8 cellular contexts compared by ENCODE assay signal in the genomic region with DNA sequence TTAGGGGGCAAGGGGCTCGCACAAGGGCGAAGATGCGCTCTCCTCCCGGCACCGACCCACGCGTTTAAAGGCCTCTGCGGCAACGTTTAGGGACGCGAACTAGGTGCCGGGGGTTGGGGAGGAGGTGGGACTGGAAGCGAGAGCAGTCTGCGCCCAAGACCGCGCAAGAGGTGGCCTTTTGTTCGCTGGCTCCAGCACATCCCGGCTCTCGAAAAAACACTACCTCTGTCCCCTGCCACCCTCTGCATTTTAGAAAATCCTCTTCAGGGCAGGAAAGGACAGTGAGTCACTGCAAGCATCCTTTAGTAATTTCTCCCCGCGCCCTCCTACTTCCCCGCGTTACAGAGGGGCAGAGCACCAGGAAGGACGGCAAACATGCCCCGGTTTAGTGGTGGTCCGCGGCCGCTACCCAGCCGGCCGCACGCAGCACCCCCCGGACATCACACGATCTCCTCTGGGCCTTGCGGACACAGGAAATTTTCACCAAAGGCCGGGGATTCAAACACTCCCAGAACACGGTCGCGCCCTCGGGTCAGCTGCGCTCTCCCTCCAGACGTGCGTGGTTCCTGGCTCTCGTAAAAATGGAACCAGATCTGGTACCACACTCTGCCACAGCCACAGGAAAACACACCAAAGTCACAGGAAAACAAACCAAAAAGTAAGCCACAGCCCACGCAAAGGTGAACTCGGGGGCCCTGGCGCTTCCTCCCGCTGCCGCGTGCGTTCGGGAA. TPM values are rescaled to one million over a fixed set of nuclear protein-coding genes. Genes with fewer than 3 reads are reported as not detected.
DNase-seq lines count a peak whose midpoint lies in the region; ATAC-seq and TF ChIP-seq lines count a peak whose summit lies in the region.

No MANE protein-coding gene starts in this region.

- peak overlapping the region; percentile 92 for H3K4me2 ChIP-seq in BLaER1

- H3K4me3 ChIP-seq in BLaER1, result peak overlapping the region; percentile 93
- peak overlapping the region; percentile 90 for H3K4me3 ChIP-seq in HUES64 (ENCODE audit: low read length)
- peak overlapping the region; percentile 97 for H3K4me3 ChIP-seq in effector memory CD4-positive, alpha-beta T cell (ENCODE audit: insufficient read depth, low read depth, low read length, poor library complexity, severe bottlenecking)
- peak overlapping the region; percentile 81 to 94 for H3K4me3 ChIP-seq in mucosa of rectum (ENCODE audit: low read length in 2 of 2)
- peak overlapping the region; percentile 41 to 76 (median 71) for H3K4me3 ChIP-seq in subcutaneous abdominal adipose tissue (ENCODE audit: low read depth in 1 of 5, low read length in 5 of 5)

- H3K4me1 Mint-ChIP-seq in WTC11, result peaks cover 37% of the 10 kb centered on the region
- H3K4me1 Mint-ChIP-seq in stimulated activated naive B cell treated with anti-CD40 and anti-IgM and Interleukin-4, amounts not matched to agents 10 μg/mL and 1 μg/mL and 100 μg/mL, for 72 hours, result peaks cover 22% of the 10 kb centered on the region in 2 donors

- peaks cover 41% of the 10 kb centered on the region for H4K20me1 ChIP-seq in BLaER1

- ATAC-seq in WTC11 (no peak), HG02571 (IDR thresholded peaks at IDR 0.05; ENCODE audit: unreplicated experiment) (no peak)
- ATAC-seq in stimulated activated naive B cell treated with anti-CD40 and anti-IgM and Interleukin-4, amounts not matched to agents 10 μg/mL and 1 μg/mL and 100 μg/mL, for 72 hours (replicated peaks), result no peak

- no peak overlapping the region for H3K4me3 Mint-ChIP-seq in WTC11
- H3K4me3 Mint-ChIP-seq in stimulated activated naive B cell treated with anti-CD40 and anti-IgM and Interleukin-4, amounts not matched to agents 10 μg/mL and 1 μg/mL and 100 μg/mL, for 72 hours, result no peak overlapping the region

- POLR2A ChIA-PET in WTC11 (lab: Charles Lee), result interaction anchor here (2.7 kb wide), 1 partner anchor 13 kb away, joined by 8 read pairs; no protein-coding TSS in a partner anchor

- CTCF ChIA-PET in WTC11 (lab: Charles Lee), result no interaction called here

- WGBS in HUES64, result under 1% methylated on average over 51 of the region's 51 CpGs

- H3K9me3 Mint-ChIP-seq in WTC11, result no peaks in the 10 kb centered on the region
- H3K9me3 Mint-ChIP-seq in stimulated activated naive B cell treated with anti-CD40 and anti-IgM and Interleukin-4, amounts not matched to agents 10 μg/mL and 1 μg/mL and 100 μg/mL, for 72 hours, result no peaks in the 10 kb centered on the region

- H3K36me3 ChIP-seq in BLaER1, result peaks cover 15% of the 10 kb centered on the region; the same call in 1 of the 2 replicates
- 0 out of 2 replicates have a peak, but pooled peaks cover 6% of the 10 kb centered on the region for H3K36me3 ChIP-seq in HUES64 (ENCODE audit: insufficient read depth, low read length)
- H3K36me3 ChIP-seq in effector memory CD4-positive, alpha-beta T cell (ENCODE audit: control insufficient read depth, insufficient read depth, low read length), result no peaks in the 10 kb centered on the region
- no peaks in the 10 kb centered on the region for H3K36me3 ChIP-seq in mucosa of rectum (ENCODE audit: control insufficient read depth in 2 of 2, insufficient read depth in 2 of 2, low read length in 2 of 2)
- no peaks in the 10 kb centered on the region for H3K36me3 ChIP-seq in subcutaneous abdominal adipose tissue (ENCODE audit: control insufficient read depth in 5 of 5, insufficient read depth in 5 of 5, low read length in 5 of 5)

- H3K27ac ChIP-seq in BLaER1, result peak overlapping the region; percentile 98
- H3K27ac ChIP-seq in HUES64 (ENCODE audit: low read depth, low read length), result peak overlapping the region; percentile 96
- H3K27ac ChIP-seq in effector memory CD4-positive, alpha-beta T cell (ENCODE audit: insufficient read depth, low read length, poor library complexity, severe bottlenecking), result peak overlapping the region; percentile 98
- H3K27ac ChIP-seq in mucosa of rectum (ENCODE audit: low read depth in 2 of 2, low read length in 2 of 2), result peak overlapping the region; percentile 98
- no peak overlapping the region for H3K27ac ChIP-seq in subcutaneous abdominal adipose tissue (ENCODE audit: low read depth, low read length)

- H3K4me1 ChIP-seq in BLaER1, result peaks cover 46% of the 10 kb centered on the region
- peaks cover 48% of the 10 kb centered on the region for H3K4me1 ChIP-seq in HUES64 (ENCODE audit: insufficient read depth, low read length)
- H3K4me1 ChIP-seq in effector memory CD4-positive, alpha-beta T cell (ENCODE audit: control insufficient read depth, insufficient read depth, low read length, poor library complexity, severe bottlenecking), result peaks cover 52% of the 10 kb centered on the region
- H3K4me1 ChIP-seq in mucosa of rectum (ENCODE audit: control insufficient read depth in 2 of 2, insufficient read depth in 2 of 2, low read length in 2 of 2), result peaks cover 11 to 21% of the 10 kb centered on the region in 2 donors
- H3K4me1 ChIP-seq in subcutaneous abdominal adipose tissue (ENCODE audit: control insufficient read depth in 5 of 5, insufficient read depth in 5 of 5, low read length in 5 of 5), result peaks cover 0 to 33% (median 30%) of the 10 kb centered on the region in 5 donors

- no peak for TF ChIP-seq CTCF in WTC11 (IDR thresholded peaks at IDR 0.05)

- DNase-seq in WTC11 (ENCODE audit: low spot score), result no peak
- DNase-seq in effector memory CD4-positive, alpha-beta T cell, result peak; percentile 6 to 25 (median 14)
- no peak for DNase-seq in stimulated activated naive B cell treated with anti-CD40 and anti-IgM and Interleukin-4, amounts not matched to agents 10 μg/mL and 1 μg/mL and 100 μg/mL, for 72 hours

- H3K9ac ChIP-seq in BLaER1 (peak overlapping the region; percentile 99), HUES64 (ENCODE audit: low read depth, low read length) (peak overlapping the region; percentile 99), mucosa of rectum (ENCODE audit: low read depth in 1 of 2, low read length in 2 of 2) (peak overlapping the region; percentile 77 to 91), subcutaneous abdominal adipose tissue (ENCODE audit: low read length in 5 of 5) (peak overlapping the region in 3 of 5 donors; percentile 4 to 62 (median 9))

- peaks cover 6% of the 10 kb centered on the region; the same call in 1 of the 2 replicates for H3K36me3 Mint-ChIP-seq in WTC11
- peaks cover 12 to 13% of the 10 kb centered on the region in 2 donors for H3K36me3 Mint-ChIP-seq in stimulated activated naive B cell treated with anti-CD40 and anti-IgM and Interleukin-4, amounts not matched to agents 10 μg/mL and 1 μg/mL and 100 μg/mL, for 72 hours

- H3K27ac Mint-ChIP-seq in WTC11, result peak overlapping the region; percentile 98
- no peak overlapping the region for H3K27ac Mint-ChIP-seq in stimulated activated naive B cell treated with anti-CD40 and anti-IgM and Interleukin-4, amounts not matched to agents 10 μg/mL and 1 μg/mL and 100 μg/mL, for 72 hours

- no peaks in the 10 kb centered on the region for H3K27me3 Mint-ChIP-seq in WTC11 (ENCODE audit: low read depth)
- H3K27me3 Mint-ChIP-seq in stimulated activated naive B cell treated with anti-CD40 and anti-IgM and Interleukin-4, amounts not matched to agents 10 μg/mL and 1 μg/mL and 100 μg/mL, for 72 hours, result no peaks in the 10 kb centered on the region

- H3K27me3 ChIP-seq in BLaER1 (no peaks in the 10 kb centered on the region), HUES64 (ENCODE audit: insufficient read depth, low read length) (no peaks in the 10 kb centered on the region), mucosa of rectum (ENCODE audit: control insufficient read depth in 2 of 2, insufficient read depth in 2 of 2, low read length in 2 of 2) (peaks cover 0 to 4% of the 10 kb centered on the region in 2 donors), subcutaneous abdominal adipose tissue (ENCODE audit: control insufficient read depth in 5 of 5, insufficient read depth in 4 of 5, low read length in 5 of 5) (peaks cover 9 to 32% (median 20%) of the 10 kb centered on the region in 5 donors)
- no peaks in the 10 kb centered on the region for H3K27me3 ChIP-seq in effector memory CD4-positive, alpha-beta T cell (replicated peaks; ENCODE audit: control insufficient read depth, insufficient read depth, low read length, poor library complexity, severe bottlenecking)

- no peaks in the 10 kb centered on the region for H3K9me3 ChIP-seq in BLaER1
- H3K9me3 ChIP-seq in HUES64 (ENCODE audit: insufficient read depth, low read depth, low read length), result no peaks in the 10 kb centered on the region
- no peaks in the 10 kb centered on the region for H3K9me3 ChIP-seq in effector memory CD4-positive, alpha-beta T cell (ENCODE audit: control insufficient read depth, low read length)
- no peaks in the 10 kb centered on the region for H3K9me3 ChIP-seq in mucosa of rectum (ENCODE audit: control insufficient read depth in 2 of 2, low read length in 2 of 2)
- H3K9me3 ChIP-seq in subcutaneous abdominal adipose tissue (ENCODE audit: control insufficient read depth in 5 of 5, low read length in 5 of 5), result no peaks in the 10 kb centered on the region

TF ChIP-seq in WTC11, 78 proteins besides CTCF, POLR2A, EP300 and RAD21:
- 0 out of 2 replicates have a peak, but pooled peaks have one; percentile 3 for TF ChIP-seq SMAD3 (CRISPR knock-in tag; IDR thresholded peaks at IDR 0.05; ENCODE audit: borderline replicate concordance)
- TF ChIP-seq, protein P1, sequence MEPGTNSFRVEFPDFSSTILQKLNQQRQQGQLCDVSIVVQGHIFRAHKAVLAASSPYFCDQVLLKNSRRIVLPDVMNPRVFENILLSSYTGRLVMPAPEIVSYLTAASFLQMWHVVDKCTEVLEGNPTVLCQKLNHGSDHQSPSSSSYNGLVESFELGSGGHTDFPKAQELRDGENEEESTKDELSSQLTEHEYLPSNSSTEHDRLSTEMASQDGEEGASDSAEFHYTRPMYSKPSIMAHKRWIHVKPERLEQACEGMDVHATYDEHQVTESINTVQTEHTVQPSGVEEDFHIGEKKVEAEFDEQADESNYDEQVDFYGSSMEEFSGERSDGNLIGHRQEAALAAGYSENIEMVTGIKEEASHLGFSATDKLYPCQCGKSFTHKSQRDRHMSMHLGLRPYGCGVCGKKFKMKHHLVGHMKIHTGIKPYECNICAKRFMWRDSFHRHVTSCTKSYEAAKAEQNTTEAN (CRISPR knock-in tag; IDR thresholded peaks at IDR 0.05), result no peak; the same call in 1 of the 2 replicates

RNA-seq across cellular contexts. Expression of a gene that starts 1.1 kb away (rescaled TPM):
- 122 TPM for polyA plus RNA-seq in HUES64 (2013, experiment 1 of 2)
- polyA plus RNA-seq in HUES64 (2013, experiment 2 of 2), result 118 TPM
- 136 to 179 TPM (median 143 TPM) in 3 replicates for total RNA-seq in WTC11 (2021)

Comparison
In these comparisons a context has a peak if more than half of its experiments do, and no peak if none do; other contexts are left out.
1. H3K9ac ChIP-seq: peak in every context shown above with its lines; median percentile 99 in BLaER1; 99 in HUES64; 84 in mucosa of rectum; 9 in subcutaneous abdominal adipose tissue.
2. DNase-seq: peak in effector memory CD4-positive, alpha-beta T cell (3 of 3); none in WTC11 (single experiment) and stimulated activated naive B cell treated with anti-CD40 and anti-IgM and Interleukin-4, amounts not matched to agents 10 μg/mL and 1 μg/mL and 100 μg/mL, for 72 hours (single experiment).
3. Peak in every context shown above with its lines, with median percentiles within 50 percentile points of each other: H3K4me3 ChIP-seq.